ENCODE assay signal across 11 cellular contexts in the genomic region with DNA sequence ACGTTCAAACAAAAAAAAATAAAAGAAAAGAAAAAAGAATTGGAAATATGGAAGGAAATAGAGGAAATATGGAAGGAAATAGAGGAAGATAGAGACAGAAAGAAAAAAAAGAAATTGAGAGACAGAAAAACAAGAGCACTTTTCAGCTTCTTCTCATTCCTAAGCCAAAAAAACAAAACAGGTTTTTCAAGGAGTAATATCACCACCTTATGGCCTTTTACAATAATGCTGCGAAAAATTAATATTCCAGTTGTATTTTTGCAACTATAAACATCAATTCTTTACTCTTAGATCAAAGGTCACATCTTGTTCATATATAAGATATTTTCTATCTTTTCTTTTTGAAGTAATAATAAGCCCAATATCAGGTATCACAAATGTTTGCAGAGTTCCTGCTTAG.
DNase-seq lines count a peak whose midpoint lies in the region; TF ChIP-seq lines count a peak whose summit lies in the region.
"Had no signal": no experiment of that assay in that cellular context is flagged by ENCODE, and none has a peak within 500 bp of the region (broad histone marks: within the 10 kb centered on the region; RNA-seq: fewer than 3 reads in every experiment).

No MANE protein-coding gene starts in this region.

- H3K27me3 ChIP-seq in liver (ENCODE audit: control insufficient read depth in 4 of 4, insufficient read depth in 4 of 4, low read length in 3 of 4) (no peaks in the 10 kb centered on the region), ascending aorta (no peaks in the 10 kb centered on the region)

- intact Hi-C loops in ascending aorta (cut with DNase I), result loop anchor here (5.0 kb wide), 1 partner anchor 341 kb away; no protein-coding TSS in a partner anchor

- no peaks in the 10 kb centered on the region for H3K36me3 ChIP-seq in liver (ENCODE audit: control insufficient read depth in 4 of 4, insufficient read depth in 3 of 4, low read depth in 1 of 4, low read length in 3 of 4)
- no peaks in the 10 kb centered on the region for H3K36me3 ChIP-seq in ascending aorta

- no peak overlapping the region for H3K4me3 ChIP-seq in liver (ENCODE audit: low read depth in 1 of 3, low read length in 3 of 3)
- H3K4me3 ChIP-seq in ascending aorta, result no peak overlapping the region

- H3K27ac ChIP-seq in C4-2B (no peak overlapping the region), liver (ENCODE audit: low read depth in 1 of 2, low read length in 2 of 2) (no peak overlapping the region), ascending aorta (no peak overlapping the region)

- no peaks in the 10 kb centered on the region for H3K9me3 ChIP-seq in liver (ENCODE audit: control insufficient read depth in 4 of 4, low read length in 3 of 4)
- H3K9me3 ChIP-seq in ascending aorta, result no peaks in the 10 kb centered on the region

- 50% methylated on average over 2 of the region's 2 CpGs for WGBS in liver

- TF ChIP-seq CTCF in C4-2B (conservative IDR thresholded peaks at IDR 0.05) (peak; percentile 43), liver (IDR thresholded peaks at IDR 0.05; ENCODE audit: low read depth, low read length, missing input control) (peak; percentile 33), ascending aorta (IDR thresholded peaks at IDR 0.05) (no peak)

- H3K9ac ChIP-seq in liver (ENCODE audit: low read depth in 1 of 2, low read length in 2 of 2), result no peak overlapping the region

- peak; percentile 70 to 73 for TF ChIP-seq RAD21 in liver (IDR thresholded peaks at IDR 0.05)

- H3K4me1 ChIP-seq in liver (ENCODE audit: control insufficient read depth in 4 of 4, insufficient read depth in 4 of 4, low read length in 3 of 4) (peaks cover 0 to 4% (median 0%) of the 10 kb centered on the region in 4 donors), ascending aorta (no peaks in the 10 kb centered on the region)

- DNase-seq in Kasumi-1 (lab: John Stamatoyannopoulos, UW) (peak; percentile 41 to 44), astrocyte of the hippocampus (ENCODE audit: low read depth, low spot score) (peak; percentile 14), ascending aorta (ENCODE audit: low spot score in 2 of 2) (no peak), SHP77 treated with DMSO at 0.1 percent for 48 hours (lab: John Stamatoyannopoulos, UW) (no peak), occipital lobe (lab: John Stamatoyannopoulos, UW) (no peak), NCI-H748 (lab: John Stamatoyannopoulos, UW; ENCODE audit: unreplicated experiment) (no peak)
- DNase-seq: activated CD8-positive, alpha-beta memory T cell treated with anti-CD3 and anti-CD28 coated beads, Interleukin-2, amount 50 U/mL, for 4 hours; amygdala; NCI-H1048 had no signal

TF ChIP-seq in liver, 16 proteins besides CTCF, POLR2A, EP300 and RAD21:
- TF ChIP-seq HNF4A (conservative IDR thresholded peaks at IDR 0.05) (no peak), FOXA2 (IDR thresholded peaks at IDR 0.05) (no peak), JUND (IDR thresholded peaks at IDR 0.05) (no peak), GABPA (IDR thresholded peaks at IDR 0.05 in 1 of 2, conservative IDR thresholded peaks at IDR 0.05 in 1 of 2) (no peak), HNF4G (IDR thresholded peaks at IDR 0.05) (no peak)
- TF ChIP-seq, protein P1, sequence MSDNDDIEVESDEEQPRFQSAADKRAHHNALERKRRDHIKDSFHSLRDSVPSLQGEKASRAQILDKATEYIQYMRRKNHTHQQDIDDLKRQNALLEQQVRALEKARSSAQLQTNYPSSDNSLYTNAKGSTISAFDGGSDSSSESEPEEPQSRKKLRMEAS (IDR thresholded peaks at IDR 0.05), result no peak
- TF ChIP-seq, protein P2, sequence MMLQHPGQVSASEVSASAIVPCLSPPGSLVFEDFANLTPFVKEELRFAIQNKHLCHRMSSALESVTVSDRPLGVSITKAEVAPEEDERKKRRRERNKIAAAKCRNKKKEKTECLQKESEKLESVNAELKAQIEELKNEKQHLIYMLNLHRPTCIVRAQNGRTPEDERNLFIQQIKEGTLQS (IDR thresholded peaks at IDR 0.05), result no peak

Comparison
In these comparisons a context has a peak if more than half of its experiments do, and no peak if none do; other contexts are left out.
1. CTCF ChIP-seq: peak in C4-2B (single experiment) and liver (single experiment); none in ascending aorta (0 of 3).
2. DNase-seq: peak in Kasumi-1 (2 of 2) and astrocyte of the hippocampus (single experiment); none in ascending aorta (0 of 2), SHP77 treated with DMSO at 0.1 percent for 48 hours (single experiment), occipital lobe (single experiment) and NCI-H748 (single experiment).